Comparison of ENCODE assay signal across 24 cellular contexts in genomic region chr10:48240196-48240595, GRCh38. TPM values are rescaled to one million over a fixed set of nuclear protein-coding genes. Genes with fewer than 3 reads are reported as not detected.
"Had no signal": no experiment of that assay in that cellular context is flagged by ENCODE, and none has a peak within 500 bp of the region (broad histone marks: within the 10 kb centered on the region; RNA-seq: fewer than 3 reads in every experiment).

No MANE protein-coding gene starts in this region.

- ATAC-seq: HepG2 had no signal

- DNase-seq: IMR-90, Karpas-422, KG1, MG63, NCI-H1092, NCI-H1105 treated with DMSO at 0.1 percent for 48 hours, NCI-H1417 treated with DMSO at 0.1 percent for 48 hours, NCI-H146, NCI-H1694 treated with DMSO at 0.1 percent for 48 hours, NCI-H1930, NCI-H2081, NCI-H2107, NCI-H2227 treated with DMSO at 0.1 percent for 48 hours, NCI-H446, NCI-H510A, NCI-H524 treated with DMSO at 0.1 percent for 48 hours, NCI-H69, NCI-H774, RPMI8226, SHP77, SK-N-SH had no signal

RNA-seq across cellular contexts. Expression of gene FRMPD2, which starts 34.3 kb away (rescaled TPM):
- total RNA-seq: HT1080, SK-MEL-5 had no signal
